In the genomic region with DNA sequence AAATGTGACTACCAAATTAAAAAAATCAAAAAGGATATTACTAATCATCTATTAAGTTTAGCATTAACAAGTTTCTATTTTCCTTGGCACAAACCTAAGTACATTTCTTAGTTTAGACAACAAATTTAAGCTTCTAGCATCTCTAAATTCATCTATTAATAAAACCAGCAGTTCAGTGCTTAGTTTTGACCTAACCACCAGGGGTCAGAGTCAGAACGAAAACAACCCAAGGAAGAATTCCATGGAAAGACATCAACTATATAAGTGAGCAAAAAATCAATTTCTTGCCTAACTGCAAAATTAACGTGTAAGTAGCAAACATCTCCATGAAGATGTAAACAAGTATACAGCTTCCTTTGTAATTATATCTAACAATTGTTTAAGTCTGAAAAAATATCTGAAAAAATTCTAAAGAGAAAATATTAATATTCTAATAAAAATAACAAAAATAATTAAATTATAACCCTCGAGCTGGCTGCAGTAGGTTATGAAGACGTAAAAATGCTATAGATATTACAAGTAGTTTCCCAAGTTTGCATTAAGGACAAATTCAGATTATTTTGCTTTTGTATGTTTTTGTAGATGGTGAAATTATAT, we compare ENCODE assay signal across 9 cellular contexts.
DNase-seq lines count a peak whose midpoint lies in the region; ATAC-seq and TF ChIP-seq lines count a peak whose summit lies in the region.
"Had no signal": no experiment of that assay in that cellular context is flagged by ENCODE, and none has a peak within 500 bp of the region (broad histone marks: within the 10 kb centered on the region; RNA-seq: fewer than 3 reads in every experiment).

No MANE protein-coding gene starts in this region.

- H3K27me3 ChIP-seq in H9 (ENCODE audit: insufficient read depth, low read length) = no peaks in the 10 kb centered on the region
- peaks cover 6% of the 10 kb centered on the region for H3K27me3 ChIP-seq in CD8-positive, alpha-beta memory T cell (ENCODE audit: insufficient read depth, low read length, poor library complexity, severe bottlenecking)

- H2BK15ac ChIP-seq in H9 (ENCODE audit: low read depth, low read length) = no peak overlapping the region

- H3K23ac ChIP-seq in H9 (ENCODE audit: insufficient read length, low read depth, low read length) = no peak overlapping the region

- no peak for DNase-seq in AG04449 (ENCODE audit: low read depth, low spot score)
- no peak for DNase-seq in H9
- peak; percentile 71 for DNase-seq in OCI-M1 (lab: John Stamatoyannopoulos, UW)
- DNase-seq in fibroblast of villous mesenchyme (ENCODE audit: low read depth) = peak; percentile 37
- DNase-seq in D341Med (ENCODE audit: low spot score) = no peak
- DNase-seq in stimulated activated CD8-positive, alpha-beta memory T cell treated with anti-CD3 and anti-CD28 coated beads, Interleukin-4, amount 100 ng/mL, for 48 hours = no peak
- no peak for DNase-seq in naive thymus-derived CD8-positive, alpha-beta T cell
- no peak for DNase-seq in CD8-positive, alpha-beta memory T cell

- no peak overlapping the region for H4K91ac ChIP-seq in H9 (ENCODE audit: insufficient read length, low read depth, low read length)

- no peak overlapping the region for H3K4me2 ChIP-seq in H9 (ENCODE audit: insufficient read depth, insufficient read length, low read length)

- no peak overlapping the region for H3K4me3 ChIP-seq in AG04449 (ENCODE audit: low read depth, low read length)
- no peak overlapping the region for H3K4me3 ChIP-seq in fibroblast of villous mesenchyme (ENCODE audit: low read depth, low read length)
- H3K4me3 ChIP-seq in CD8-positive, alpha-beta memory T cell (ENCODE audit: low read length) = no peak overlapping the region

- WGBS in H9 (ENCODE audit: extremely low coverage, insufficient read length, low lambda C conversion rate) = no CpG with 5 or more reads among the region's 4 CpGs

- H3K79me1 ChIP-seq in H9 (ENCODE audit: insufficient read depth, low read depth, low read length, poor library complexity, severe bottlenecking) = no peaks in the 10 kb centered on the region

- H3K4ac ChIP-seq in H9 (ENCODE audit: low read depth, low read length) = no peak overlapping the region

- no peak overlapping the region for H3K18ac ChIP-seq in H9 (ENCODE audit: insufficient read length, low read depth, low read length)

- H3K36me3 Mint-ChIP-seq in H9 (ENCODE audit: insufficient read depth in 1 of 3, low read depth in 3 of 3) = no peaks in the 10 kb centered on the region
- no peaks in the 10 kb centered on the region for H3K36me3 Mint-ChIP-seq in naive thymus-derived CD8-positive, alpha-beta T cell
- H3K36me3 Mint-ChIP-seq in CD8-positive, alpha-beta memory T cell = no peaks in the 10 kb centered on the region

- no peaks in the 10 kb centered on the region for H3K9me3 Mint-ChIP-seq in H9
- H3K9me3 Mint-ChIP-seq in naive thymus-derived CD8-positive, alpha-beta T cell = no peaks in the 10 kb centered on the region
- H3K9me3 Mint-ChIP-seq in CD8-positive, alpha-beta memory T cell = no peaks in the 10 kb centered on the region
- H3K9me3 Mint-ChIP-seq: dendritic cell treated with granulocyte-macrophage colony-stimulating factor and Interleukin-4, amounts not matched to agents 40 ng/mL and 50 ng/mL, for 4 days had no signal

- H4K20me1 ChIP-seq in H9 (ENCODE audit: control insufficient read depth, insufficient read depth, insufficient read length) = no peaks in the 10 kb centered on the region

- TF ChIP-seq CTCF in AG04449 (IDR thresholded peaks at IDR 0.05; ENCODE audit: insufficient read depth, low read length, missing control alignments) (peak; percentile 18), H9 (conservative IDR thresholded peaks at IDR 0.05) (peak; percentile 70), fibroblast of villous mesenchyme (IDR thresholded peaks at IDR 0.05; ENCODE audit: insufficient read depth, low read depth, low read length) (peak; percentile 59)

- no peaks in the 10 kb centered on the region for H3K4me1 ChIP-seq in H9 (ENCODE audit: insufficient read depth, low read length)
- H3K4me1 ChIP-seq in CD8-positive, alpha-beta memory T cell (ENCODE audit: insufficient read depth, low read length) = no peaks in the 10 kb centered on the region

- H3K4me3 Mint-ChIP-seq in H9 = no peak overlapping the region
- H3K4me3 Mint-ChIP-seq in naive thymus-derived CD8-positive, alpha-beta T cell = no peak overlapping the region
- H3K4me3 Mint-ChIP-seq in CD8-positive, alpha-beta memory T cell = no peak overlapping the region
- H3K4me3 Mint-ChIP-seq: dendritic cell treated with granulocyte-macrophage colony-stimulating factor and Interleukin-4, amounts not matched to agents 40 ng/mL and 50 ng/mL, for 4 days had no signal

- peaks cover 4% of the 10 kb centered on the region in 2 experiments; a peak in 3 of 4 replicates for H3K4me1 Mint-ChIP-seq in H9
- no peaks in the 10 kb centered on the region for H3K4me1 Mint-ChIP-seq in naive thymus-derived CD8-positive, alpha-beta T cell
- peaks cover 2 to 10% (median 4%) of the 10 kb centered on the region in 3 donors for H3K4me1 Mint-ChIP-seq in CD8-positive, alpha-beta memory T cell

- peaks cover 2% of the 10 kb centered on the region for H3K23me2 ChIP-seq in H9 (ENCODE audit: insufficient read length, low read depth, low read length, poor library complexity, severe bottlenecking)

- H3K27ac Mint-ChIP-seq in H9 = no peak overlapping the region
- no peak overlapping the region for H3K27ac Mint-ChIP-seq in naive thymus-derived CD8-positive, alpha-beta T cell
- H3K27ac Mint-ChIP-seq in CD8-positive, alpha-beta memory T cell = no peak overlapping the region
- H3K27ac Mint-ChIP-seq: dendritic cell treated with granulocyte-macrophage colony-stimulating factor and Interleukin-4, amounts not matched to agents 40 ng/mL and 50 ng/mL, for 4 days had no signal

- no peak overlapping the region for H3K9ac ChIP-seq in H9 (ENCODE audit: extremely low read depth, insufficient read length, low read length)

- no peak overlapping the region for H4K5ac ChIP-seq in H9 (ENCODE audit: insufficient read length, low read depth, low read length)

- H2BK5ac ChIP-seq in H9 (ENCODE audit: insufficient read length, low read length) = no peak overlapping the region

- POLR2A ChIA-PET in AG04449 (lab: Yijun Ruan, JAX) = no interaction called here
- POLR2A ChIA-PET in naive thymus-derived CD8-positive, alpha-beta T cell (lab: Charles Lee) = no interaction called here
- POLR2A ChIA-PET in CD8-positive, alpha-beta memory T cell (lab: Charles Lee) = no interaction called here

- H2BK12ac ChIP-seq in H9 (ENCODE audit: insufficient read length, low read depth, low read length) = no peak overlapping the region

- peaks cover 4% of the 10 kb centered on the region; the same call in 1 of the 2 replicates for H3K27me3 Mint-ChIP-seq in H9 (ENCODE audit: low read depth)
- H3K27me3 Mint-ChIP-seq in naive thymus-derived CD8-positive, alpha-beta T cell = peaks cover 3 to 20% (median 4%) of the 10 kb centered on the region in 5 donors
- peaks cover 7 to 26% of the 10 kb centered on the region in 2 donors for H3K27me3 Mint-ChIP-seq in CD8-positive, alpha-beta memory T cell
- H3K27me3 Mint-ChIP-seq: dendritic cell treated with granulocyte-macrophage colony-stimulating factor and Interleukin-4, amounts not matched to agents 40 ng/mL and 50 ng/mL, for 4 days had no signal

- CTCF ChIA-PET in AG04449 (lab: Yijun Ruan, JAX) = interaction anchor here (0.7 to 4.9 kb wide), 20 partner anchors 9 to 1450 kb away, joined by 3 to 79 read pairs (median 5); no protein-coding TSS in a partner anchor
- CTCF ChIA-PET in CD8-positive, alpha-beta memory T cell (lab: Charles Lee) = interaction anchor here (1.5 kb wide), 1 partner anchor 142 kb away, joined by 3 read pairs; no protein-coding TSS in a partner anchor

- no peak overlapping the region for H4K8ac ChIP-seq in H9 (replicated peaks; ENCODE audit: insufficient read length, low read depth, low read length)

- H3K56ac ChIP-seq in H9 (ENCODE audit: insufficient read length, low read depth, low read length) = no peak overlapping the region

- no peaks in the 10 kb centered on the region for H3K36me3 ChIP-seq in CD8-positive, alpha-beta memory T cell (ENCODE audit: insufficient read depth, low read length)

- no peak overlapping the region for H2AFZ ChIP-seq in H9 (ENCODE audit: low read length)

- ATAC-seq in naive thymus-derived CD8-positive, alpha-beta T cell = no peak

- no peak overlapping the region for H2AK5ac ChIP-seq in H9 (ENCODE audit: insufficient read length, low read length)

- no peaks in the 10 kb centered on the region for H3K79me2 ChIP-seq in H9 (ENCODE audit: insufficient read depth, low read length)

- H2BK120ac ChIP-seq in H9 (ENCODE audit: low read depth, low read length, poor library complexity, severe bottlenecking) = no peak overlapping the region

- H3K14ac ChIP-seq in H9 (ENCODE audit: insufficient read depth, low read length) = no peak overlapping the region

- H3T11ph ChIP-seq in H9 (ENCODE audit: low read length) = no peak overlapping the region

- no peak overlapping the region for H2BK20ac ChIP-seq in H9 (ENCODE audit: low read depth, low read length, poor library complexity, severe bottlenecking)

- H3K27ac ChIP-seq in H9 (ENCODE audit: insufficient read length, low read depth, low read length) = no peak overlapping the region
- no peak overlapping the region for H3K27ac ChIP-seq in CD8-positive, alpha-beta memory T cell (ENCODE audit: low read depth, low read length)

- no peaks in the 10 kb centered on the region for H3K9me3 ChIP-seq in H9 (ENCODE audit: control insufficient read depth, low read depth, low read length)
- H3K9me3 ChIP-seq in CD8-positive, alpha-beta memory T cell (ENCODE audit: low read length) = no peaks in the 10 kb centered on the region

Comparison
In these comparisons a context has a peak if more than half of its experiments do, and no peak if none do; other contexts are left out.
1. DNase-seq: peak in OCI-M1 (single experiment) and fibroblast of villous mesenchyme (single experiment); none in AG04449 (single experiment), H9 (single experiment), D341Med (single experiment), stimulated activated CD8-positive, alpha-beta memory T cell treated with anti-CD3 and anti-CD28 coated beads, Interleukin-4, amount 100 ng/mL, for 48 hours (single experiment), naive thymus-derived CD8-positive, alpha-beta T cell (0 of 10) and CD8-positive, alpha-beta memory T cell (0 of 5).
2. CTCF ChIP-seq: peak in every context shown above with its lines; median percentile 70 in H9; 59 in fibroblast of villous mesenchyme; 18 in AG04449.